In the genomic region with DNA sequence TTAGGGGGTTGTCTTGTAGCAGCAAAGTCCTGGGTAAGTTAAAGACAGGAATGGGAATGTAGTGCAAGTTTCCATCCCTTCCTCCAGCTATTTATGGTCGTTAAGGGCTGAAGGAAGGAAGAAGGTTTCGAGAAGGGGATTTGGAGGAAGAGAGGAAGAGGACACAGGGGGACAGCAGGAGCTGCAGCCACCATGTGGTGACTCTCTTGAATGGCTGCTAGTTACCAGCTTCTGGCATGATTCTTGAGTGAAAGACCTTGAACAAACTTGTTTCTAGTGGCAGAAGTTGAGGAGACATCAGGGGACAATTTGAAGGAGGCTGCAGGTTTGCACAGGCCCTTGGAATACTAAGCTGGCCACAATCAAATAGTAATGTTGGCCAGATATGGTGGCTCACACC, we compare ENCODE assay signal across 24 cellular contexts.
DNase-seq lines count a peak whose midpoint lies in the region; TF ChIP-seq lines count a peak whose summit lies in the region.
"Had no signal": no experiment of that assay in that cellular context is flagged by ENCODE, and none has a peak within 500 bp of the region (broad histone marks: within the 10 kb centered on the region; RNA-seq: fewer than 3 reads in every experiment).

No MANE protein-coding gene starts in this region.

- H3K9ac ChIP-seq in mesendoderm (ENCODE audit: low read length), result no peak overlapping the region
- H3K9ac ChIP-seq: KMS-11, parathyroid adenoma had no signal

- no peak overlapping the region for H3K4me3 ChIP-seq in mesendoderm (ENCODE audit: low read length)
- H3K4me3 ChIP-seq: esophagus squamous epithelium, testis, vagina had no signal

- no peak overlapping the region for H2BK120ac ChIP-seq in mesendoderm (ENCODE audit: low read depth, low read length)

- H3K79me1 ChIP-seq in mesendoderm (ENCODE audit: low read length), result no peaks in the 10 kb centered on the region

- POLR2A ChIA-PET in HEK293T (lab: Yijun Ruan, JAX), result no interaction called here

- H3K27ac ChIP-seq in mesendoderm (ENCODE audit: low read depth, low read length), result no peak overlapping the region
- no peak overlapping the region for H3K27ac ChIP-seq in caudate nucleus (ENCODE audit: low read depth, low read length)
- H3K27ac ChIP-seq: esophagus squamous epithelium, KMS-11, parathyroid adenoma, testis, vagina had no signal

- WGBS in mesendoderm (ENCODE audit: extremely low coverage, insufficient coverage, low lambda C conversion rate), result no CpG with 5 or more reads among the region's 2 CpGs

- no peak overlapping the region for H3K4me2 ChIP-seq in mesendoderm (ENCODE audit: low read length)
- H3K4me2 ChIP-seq: KMS-11 had no signal

- H3K23ac ChIP-seq in mesendoderm (ENCODE audit: low read length), result no peak overlapping the region

- no peak overlapping the region for H3K56ac ChIP-seq in mesendoderm (ENCODE audit: low read length)

- H3K36me3 ChIP-seq in mesendoderm (ENCODE audit: control insufficient read depth, insufficient read depth, low read length), result no peaks in the 10 kb centered on the region
- H3K36me3 ChIP-seq: esophagus squamous epithelium, vagina had no signal

- H2BK5ac ChIP-seq in mesendoderm (ENCODE audit: low read length), result no peak overlapping the region

- H4K8ac ChIP-seq in mesendoderm (ENCODE audit: low read depth, low read length), result no peak overlapping the region

- H3K4me1 ChIP-seq in mesendoderm (ENCODE audit: control insufficient read depth, low read depth, low read length), result no peaks in the 10 kb centered on the region
- H3K4me1 ChIP-seq: esophagus squamous epithelium, parathyroid adenoma, testis, vagina had no signal

- H3K79me2 ChIP-seq in mesendoderm (ENCODE audit: control insufficient read depth, insufficient read depth, low read length), result no peaks in the 10 kb centered on the region
- H3K79me2 ChIP-seq: parathyroid adenoma had no signal

- CTCF ChIA-PET in HEK293T (lab: Yijun Ruan, JAX), result interaction anchor here (1.3 kb wide), 1 partner anchor 240 kb away, joined by 3 read pairs; no protein-coding TSS in a partner anchor

- H2AK5ac ChIP-seq in mesendoderm (ENCODE audit: low read length), result no peak overlapping the region

- TF ChIP-seq CTCF in GM10266 (IDR thresholded peaks at IDR 0.05; ENCODE audit: control insufficient read depth, insufficient read depth, low read depth, missing control alignments), result peak; percentile 6

- no peak overlapping the region for H2BK15ac ChIP-seq in mesendoderm (replicated peaks; ENCODE audit: low read depth)

- H3K4ac ChIP-seq in mesendoderm (ENCODE audit: low read depth, low read length), result no peak overlapping the region

- no peak for DNase-seq in GM10266 (ENCODE audit: extremely low spot score)
- peak; percentile 22 for DNase-seq in HEK293T (ENCODE audit: extremely low spot score)
- DNase-seq in RKO (ENCODE audit: low spot score), result peak; percentile 14
- DNase-seq in mesendoderm, result peak; percentile 49
- DNase-seq in NCI-H774 (lab: John Stamatoyannopoulos, UW), result no peak
- DNase-seq in caudate nucleus (lab: John Stamatoyannopoulos, UW), result no peak
- DNase-seq in COR-L47 (lab: John Stamatoyannopoulos, UW), result no peak
- DNase-seq: activated naive CD4-positive, alpha-beta T cell treated with anti-CD3 and anti-CD28 coated beads, Interleukin-2, amount 10 ng/mL, durations not matched to agents 7 days and 5 days; amniotic stem cell; cortex of kidney; DMS79; esophagus squamous epithelium; kidney; NCI-H146; NCI-H510A treated with DMSO at 0.1 percent for 48 hours; nephron progenitor cell; right cardiac atrium; RPMI8226; stimulated activated CD4-positive, alpha-beta T cell treated with anti-CD3 and anti-CD28 coated beads, Interleukin-4, amount 100 ng/mL, for 4 hours; stimulated activated naive CD4-positive, alpha-beta T cell; testis had no signal

- H3K18ac ChIP-seq in mesendoderm (ENCODE audit: low read length), result no peak overlapping the region

- H3K27me3 ChIP-seq in mesendoderm (ENCODE audit: insufficient read depth, low read length, poor library complexity), result no peaks in the 10 kb centered on the region
- H3K27me3 ChIP-seq: testis, vagina had no signal

- no peak overlapping the region for H4K5ac ChIP-seq in mesendoderm (ENCODE audit: low read length)

TF ChIP-seq in HEK293T, 16 proteins besides CTCF, POLR2A, EP300 and RAD21:
- TF ChIP-seq LEF1 (IDR thresholded peaks at IDR 0.05; ENCODE audit: borderline replicate concordance), result no peak
- TF ChIP-seq ZNF384 (IDR thresholded peaks at IDR 0.05), result no peak
- no peak for TF ChIP-seq HDGF (IDR thresholded peaks at IDR 0.05; ENCODE audit: borderline replicate concordance)
- TF ChIP-seq FOXA1 (IDR thresholded peaks at IDR 0.05), result no peak
- no peak for TF ChIP-seq SP1 (IDR thresholded peaks at IDR 0.05)
- TF ChIP-seq L3MBTL2 (conservative IDR thresholded peaks at IDR 0.05), result no peak
- TF ChIP-seq TARDBP (IDR thresholded peaks at IDR 0.05), result no peak
- no peak for TF ChIP-seq PKNOX1 (IDR thresholded peaks at IDR 0.05)
- TF ChIP-seq ARNT (IDR thresholded peaks at IDR 0.05), result no peak
- TF ChIP-seq ELF4 (IDR thresholded peaks at IDR 0.05), result no peak
- no peak for TF ChIP-seq NFRKB (IDR thresholded peaks at IDR 0.05)
- TF ChIP-seq FOXM1 (IDR thresholded peaks at IDR 0.05; ENCODE audit: borderline replicate concordance), result no peak
- TF ChIP-seq FOXK2 (IDR thresholded peaks at IDR 0.05), result no peak
- no peak for TF ChIP-seq SUZ12 (IDR thresholded peaks at IDR 0.05)
- no peak for TF ChIP-seq BHLHE40 (IDR thresholded peaks at IDR 0.05; ENCODE audit: borderline replicate concordance)

Comparison
In these comparisons a context has a peak if more than half of its experiments do, and no peak if none do; other contexts are left out.
1. DNase-seq: peak in HEK293T (single experiment), RKO (single experiment) and mesendoderm (single experiment); none in GM10266 (single experiment), NCI-H774 (single experiment), caudate nucleus (0 of 61) and COR-L47 (single experiment).